Comparison of ENCODE assay signal across 12 cellular contexts in the genomic region with DNA sequence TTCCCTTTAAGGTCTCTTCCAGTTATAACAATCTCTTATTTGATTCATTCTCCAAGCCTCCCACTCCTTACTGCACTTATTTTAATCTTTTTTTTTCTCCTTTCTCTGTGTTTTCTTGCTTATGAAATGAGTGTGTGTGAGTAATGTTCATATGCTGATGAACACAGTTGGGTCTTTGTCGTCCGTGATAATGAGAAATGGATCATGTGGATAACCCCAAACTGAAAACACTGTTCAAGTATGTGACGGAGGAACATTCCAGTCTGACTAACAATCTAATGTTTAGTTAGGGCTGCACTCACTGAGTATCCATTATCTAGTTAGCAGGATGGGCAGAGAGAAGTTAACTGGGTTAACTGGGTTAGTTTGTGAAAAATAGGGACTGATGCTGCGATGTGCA.
DNase-seq lines count a peak whose midpoint lies in the region; ATAC-seq lines count a peak whose summit lies in the region.
"Had no signal": no experiment of that assay in that cellular context is flagged by ENCODE, and none has a peak within 500 bp of the region (broad histone marks: within the 10 kb centered on the region; RNA-seq: fewer than 3 reads in every experiment).

No MANE protein-coding gene starts in this region.

- peak; percentile 89 for ATAC-seq in sciatic nerve
- no peak for ATAC-seq in left colon

- DNase-seq in GM03348 (ENCODE audit: low spot score), result peak; percentile 57
- peak; percentile 61 for DNase-seq in RPMI7951 (ENCODE audit: low read depth)
- DNase-seq in fibroblast of gingiva (ENCODE audit: low read depth), result peak; percentile 59
- DNase-seq in sciatic nerve (ENCODE audit: low spot score), result no peak
- DNase-seq in activated gamma-delta T cell treated with Interleukin-2 at 50 U/mL for 16 hours, result no peak
- DNase-seq in left colon, result no peak
- DNase-seq in stimulated activated CD4-positive, alpha-beta T cell treated with anti-CD3 and anti-CD28 coated beads, Interleukin-15, amount 100 ng/mL, for 24 hours, result no peak
- DNase-seq: amniotic stem cell; GF-D8; NCI-H1694 treated with DMSO at 0.1 percent for 48 hours; spleen; stimulated activated naive CD4-positive, alpha-beta T cell treated with Interleukin-2 at 50 U/mL for 16 hours had no signal

- intact Hi-C loops in sciatic nerve (cut with DNase I), result no loop called here
- intact Hi-C loops in left colon (cut with DNase I, micrococcal nuclease), result no loop called here

Comparison
In these comparisons a context has a peak if more than half of its experiments do, and no peak if none do; other contexts are left out.
1. DNase-seq: peak in GM03348 (single experiment), RPMI7951 (single experiment) and fibroblast of gingiva (single experiment); none in sciatic nerve (single experiment), activated gamma-delta T cell treated with Interleukin-2 at 50 U/mL for 16 hours (single experiment), left colon (0 of 2) and stimulated activated CD4-positive, alpha-beta T cell treated with anti-CD3 and anti-CD28 coated beads, Interleukin-15, amount 100 ng/mL, for 24 hours (single experiment).